Comparison of ENCODE assay signal across 13 cellular contexts in the genomic region with DNA sequence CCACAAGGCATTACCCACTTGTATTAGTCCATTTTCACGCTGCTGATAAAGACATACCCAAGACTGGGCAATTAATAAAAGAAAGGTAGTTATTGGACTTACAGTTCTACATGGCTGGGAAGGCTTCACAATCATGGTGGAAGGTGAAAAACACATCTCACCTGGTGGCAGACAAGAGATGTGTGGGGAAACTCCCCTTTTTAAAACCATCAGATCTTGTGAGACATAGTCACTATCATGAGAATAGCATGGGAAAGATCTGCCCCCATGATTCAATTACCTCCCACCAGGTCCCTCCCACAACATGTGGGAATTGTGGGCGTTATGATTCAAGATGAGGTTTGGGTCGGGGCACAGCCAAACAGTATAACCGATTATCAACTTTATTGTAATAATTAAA.
A peak's percentile ranks its signal among the peaks of the same experiment; 100 is the strongest.
DNase-seq lines count a peak whose midpoint lies in the region; ATAC-seq lines count a peak whose summit lies in the region.
"Had no signal": no experiment of that assay in that cellular context is flagged by ENCODE, and none has a peak within 500 bp of the region (broad histone marks: within the 10 kb centered on the region; RNA-seq: fewer than 3 reads in every experiment).

No MANE protein-coding gene starts in this region.

- intact Hi-C loops in head of caudate nucleus (cut with DNase I) = no loop called here

- no peak for DNase-seq in activated CD4-positive, CD25-positive, alpha-beta regulatory T cell (lab: John Stamatoyannopoulos, UW)
- DNase-seq in activated naive CD4-positive, alpha-beta T cell treated with anti-CD3 and anti-CD28 coated beads, Interleukin-2, amount 50 U/mL, for 16 hours = peak; percentile 26
- no peak for DNase-seq in activated naive CD4-positive, alpha-beta T cell treated with anti-CD3 and anti-CD28 coated beads, Interleukin-2, amount 10 ng/mL, durations not matched to agents 7 days and 5 days
- DNase-seq in stimulated activated naive CD4-positive, alpha-beta T cell treated with Interleukin-2 at 50 U/mL for 16 hours (lab: John Stamatoyannopoulos, UW) = peak; percentile 1
- DNase-seq in stimulated activated naive CD4-positive, alpha-beta T cell (lab: John Stamatoyannopoulos, UW) = no peak
- DNase-seq in head of caudate nucleus (no peak), globus pallidus (ENCODE audit: low spot score) (no peak)
- DNase-seq: Caco-2; CD8-positive, alpha-beta memory T cell; GF-D8; GOT3; HFFc6 had no signal

- peaks cover 5% of the 10 kb centered on the region for H3K9me3 Mint-ChIP-seq in activated naive CD4-positive, alpha-beta T cell treated with anti-CD3 and anti-CD28 coated beads, Interleukin-2, amount 10 ng/mL, durations not matched to agents 7 days and 5 days
- H3K9me3 Mint-ChIP-seq: HFFc6 had no signal

- H3K27me3 Mint-ChIP-seq in activated naive CD4-positive, alpha-beta T cell treated with anti-CD3 and anti-CD28 coated beads, Interleukin-2, amount 10 ng/mL, durations not matched to agents 7 days and 5 days = no peaks in the 10 kb centered on the region
- H3K27me3 Mint-ChIP-seq: CD8-positive, alpha-beta memory T cell had no signal

- no peaks in the 10 kb centered on the region for H3K4me1 Mint-ChIP-seq in activated naive CD4-positive, alpha-beta T cell treated with anti-CD3 and anti-CD28 coated beads, Interleukin-2, amount 10 ng/mL, durations not matched to agents 7 days and 5 days

- CTCF ChIA-PET in activated naive CD4-positive, alpha-beta T cell treated with anti-CD3 and anti-CD28 coated beads, Interleukin-2, amount 10 ng/mL, durations not matched to agents 7 days and 5 days (lab: Charles Lee) = no interaction called here

- peak; percentile 17 to 68 for ATAC-seq in activated CD4-positive, CD25-positive, alpha-beta regulatory T cell treated with anti-CD3 and anti-CD28 coated beads, Interleukin-2, amount 50 U/mL, for 24 hours

- no peaks in the 10 kb centered on the region for H3K36me3 Mint-ChIP-seq in activated naive CD4-positive, alpha-beta T cell treated with anti-CD3 and anti-CD28 coated beads, Interleukin-2, amount 10 ng/mL, durations not matched to agents 7 days and 5 days

- H3K27ac Mint-ChIP-seq in activated naive CD4-positive, alpha-beta T cell treated with anti-CD3 and anti-CD28 coated beads, Interleukin-2, amount 10 ng/mL, durations not matched to agents 7 days and 5 days = no peak overlapping the region
- H3K27ac Mint-ChIP-seq: CD8-positive, alpha-beta memory T cell; HFFc6 had no signal

- H3K4me3 Mint-ChIP-seq in activated naive CD4-positive, alpha-beta T cell treated with anti-CD3 and anti-CD28 coated beads, Interleukin-2, amount 10 ng/mL, durations not matched to agents 7 days and 5 days = no peak overlapping the region
- H3K4me3 Mint-ChIP-seq: CD8-positive, alpha-beta memory T cell; HFFc6 had no signal

Comparison
In these comparisons a context has a peak if more than half of its experiments do, and no peak if none do; other contexts are left out.
1. DNase-seq: peak in activated naive CD4-positive, alpha-beta T cell treated with anti-CD3 and anti-CD28 coated beads, Interleukin-2, amount 50 U/mL, for 16 hours (single experiment) and stimulated activated naive CD4-positive, alpha-beta T cell treated with Interleukin-2 at 50 U/mL for 16 hours (single experiment); none in activated CD4-positive, CD25-positive, alpha-beta regulatory T cell (0 of 4), activated naive CD4-positive, alpha-beta T cell treated with anti-CD3 and anti-CD28 coated beads, Interleukin-2, amount 10 ng/mL, durations not matched to agents 7 days and 5 days (single experiment), stimulated activated naive CD4-positive, alpha-beta T cell (0 of 6), head of caudate nucleus (0 of 42) and globus pallidus (single experiment).